Comparison of ENCODE assay signal across 2 cellular contexts in the genomic region with DNA sequence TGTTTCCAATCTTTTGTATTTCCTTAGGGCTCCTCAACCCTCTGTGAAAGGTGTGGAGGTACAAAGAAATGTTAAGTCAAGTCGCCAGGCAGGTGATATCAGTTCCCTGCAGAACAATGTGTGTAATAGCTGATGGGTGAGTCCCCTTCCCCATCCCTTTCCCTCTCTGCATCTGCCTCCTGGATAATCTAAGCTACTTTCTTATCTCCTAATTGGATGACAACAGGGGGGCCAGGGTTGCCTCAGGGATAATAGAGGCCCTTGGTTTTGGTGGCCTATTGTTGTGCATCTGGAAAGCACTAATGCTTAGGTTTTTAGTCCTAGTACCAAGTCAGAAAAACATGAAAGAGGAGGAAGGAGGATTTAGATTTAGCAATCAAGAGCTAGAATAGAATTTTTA.
TF ChIP-seq lines count a peak whose summit lies in the region.

No MANE protein-coding gene starts in this region.

TF ChIP-seq in SK-N-SH, 30 proteins besides CTCF, POLR2A, EP300 and RAD21 (continued from another document):
- TF ChIP-seq CHD2 (IDR thresholded peaks at IDR 0.05; ENCODE audit: low read length, partially characterized antibody) (no peak), EZH2phosphoT487 (IDR thresholded peaks at IDR 0.05; ENCODE audit: borderline replicate concordance, low read depth) (no peak), FOXJ3 (CRISPR knock-in tag; IDR thresholded peaks at IDR 0.05) (no peak), MXI1 (IDR thresholded peaks at IDR 0.05; ENCODE audit: low read depth, low read length) (no peak), RCOR1 (IDR thresholded peaks at IDR 0.05; ENCODE audit: low read length) (no peak), GATA2 (CRISPR knock-in tag; IDR thresholded peaks at IDR 0.05) (no peak), POLR2AphosphoS5 (IDR thresholded peaks at IDR 0.05; ENCODE audit: low read depth, low read length) (no peak), YY1 (IDR thresholded peaks at IDR 0.05; ENCODE audit: low read depth) (no peak), ELF1 (IDR thresholded peaks at IDR 0.05) (no peak), MEF2A (IDR thresholded peaks at IDR 0.05; ENCODE audit: borderline replicate concordance, low read depth) (no peak), FOXM1 (IDR thresholded peaks at IDR 0.05; ENCODE audit: low read depth) (no peak)
- TF ChIP-seq, protein P1, sequence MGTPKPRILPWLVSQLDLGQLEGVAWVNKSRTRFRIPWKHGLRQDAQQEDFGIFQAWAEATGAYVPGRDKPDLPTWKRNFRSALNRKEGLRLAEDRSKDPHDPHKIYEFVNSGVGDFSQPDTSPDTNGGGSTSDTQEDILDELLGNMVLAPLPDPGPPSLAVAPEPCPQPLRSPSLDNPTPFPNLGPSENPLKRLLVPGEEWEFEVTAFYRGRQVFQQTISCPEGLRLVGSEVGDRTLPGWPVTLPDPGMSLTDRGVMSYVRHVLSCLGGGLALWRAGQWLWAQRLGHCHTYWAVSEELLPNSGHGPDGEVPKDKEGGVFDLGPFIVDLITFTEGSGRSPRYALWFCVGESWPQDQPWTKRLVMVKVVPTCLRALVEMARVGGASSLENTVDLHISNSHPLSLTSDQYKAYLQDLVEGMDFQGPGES (IDR thresholded peaks at IDR 0.05; ENCODE audit: low read depth, low read length), result no peak
- TF ChIP-seq, protein P2, sequence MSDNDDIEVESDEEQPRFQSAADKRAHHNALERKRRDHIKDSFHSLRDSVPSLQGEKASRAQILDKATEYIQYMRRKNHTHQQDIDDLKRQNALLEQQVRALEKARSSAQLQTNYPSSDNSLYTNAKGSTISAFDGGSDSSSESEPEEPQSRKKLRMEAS (IDR thresholded peaks at IDR 0.05; ENCODE audit: low read depth), result no peak
TF ChIP-seq in SK-N-SH: peak in this region for 0.

TF ChIP-seq in GM23338, 12 proteins besides CTCF, POLR2A, EP300 and RAD21 (continued from another document):
- TF ChIP-seq, protein P3, sequence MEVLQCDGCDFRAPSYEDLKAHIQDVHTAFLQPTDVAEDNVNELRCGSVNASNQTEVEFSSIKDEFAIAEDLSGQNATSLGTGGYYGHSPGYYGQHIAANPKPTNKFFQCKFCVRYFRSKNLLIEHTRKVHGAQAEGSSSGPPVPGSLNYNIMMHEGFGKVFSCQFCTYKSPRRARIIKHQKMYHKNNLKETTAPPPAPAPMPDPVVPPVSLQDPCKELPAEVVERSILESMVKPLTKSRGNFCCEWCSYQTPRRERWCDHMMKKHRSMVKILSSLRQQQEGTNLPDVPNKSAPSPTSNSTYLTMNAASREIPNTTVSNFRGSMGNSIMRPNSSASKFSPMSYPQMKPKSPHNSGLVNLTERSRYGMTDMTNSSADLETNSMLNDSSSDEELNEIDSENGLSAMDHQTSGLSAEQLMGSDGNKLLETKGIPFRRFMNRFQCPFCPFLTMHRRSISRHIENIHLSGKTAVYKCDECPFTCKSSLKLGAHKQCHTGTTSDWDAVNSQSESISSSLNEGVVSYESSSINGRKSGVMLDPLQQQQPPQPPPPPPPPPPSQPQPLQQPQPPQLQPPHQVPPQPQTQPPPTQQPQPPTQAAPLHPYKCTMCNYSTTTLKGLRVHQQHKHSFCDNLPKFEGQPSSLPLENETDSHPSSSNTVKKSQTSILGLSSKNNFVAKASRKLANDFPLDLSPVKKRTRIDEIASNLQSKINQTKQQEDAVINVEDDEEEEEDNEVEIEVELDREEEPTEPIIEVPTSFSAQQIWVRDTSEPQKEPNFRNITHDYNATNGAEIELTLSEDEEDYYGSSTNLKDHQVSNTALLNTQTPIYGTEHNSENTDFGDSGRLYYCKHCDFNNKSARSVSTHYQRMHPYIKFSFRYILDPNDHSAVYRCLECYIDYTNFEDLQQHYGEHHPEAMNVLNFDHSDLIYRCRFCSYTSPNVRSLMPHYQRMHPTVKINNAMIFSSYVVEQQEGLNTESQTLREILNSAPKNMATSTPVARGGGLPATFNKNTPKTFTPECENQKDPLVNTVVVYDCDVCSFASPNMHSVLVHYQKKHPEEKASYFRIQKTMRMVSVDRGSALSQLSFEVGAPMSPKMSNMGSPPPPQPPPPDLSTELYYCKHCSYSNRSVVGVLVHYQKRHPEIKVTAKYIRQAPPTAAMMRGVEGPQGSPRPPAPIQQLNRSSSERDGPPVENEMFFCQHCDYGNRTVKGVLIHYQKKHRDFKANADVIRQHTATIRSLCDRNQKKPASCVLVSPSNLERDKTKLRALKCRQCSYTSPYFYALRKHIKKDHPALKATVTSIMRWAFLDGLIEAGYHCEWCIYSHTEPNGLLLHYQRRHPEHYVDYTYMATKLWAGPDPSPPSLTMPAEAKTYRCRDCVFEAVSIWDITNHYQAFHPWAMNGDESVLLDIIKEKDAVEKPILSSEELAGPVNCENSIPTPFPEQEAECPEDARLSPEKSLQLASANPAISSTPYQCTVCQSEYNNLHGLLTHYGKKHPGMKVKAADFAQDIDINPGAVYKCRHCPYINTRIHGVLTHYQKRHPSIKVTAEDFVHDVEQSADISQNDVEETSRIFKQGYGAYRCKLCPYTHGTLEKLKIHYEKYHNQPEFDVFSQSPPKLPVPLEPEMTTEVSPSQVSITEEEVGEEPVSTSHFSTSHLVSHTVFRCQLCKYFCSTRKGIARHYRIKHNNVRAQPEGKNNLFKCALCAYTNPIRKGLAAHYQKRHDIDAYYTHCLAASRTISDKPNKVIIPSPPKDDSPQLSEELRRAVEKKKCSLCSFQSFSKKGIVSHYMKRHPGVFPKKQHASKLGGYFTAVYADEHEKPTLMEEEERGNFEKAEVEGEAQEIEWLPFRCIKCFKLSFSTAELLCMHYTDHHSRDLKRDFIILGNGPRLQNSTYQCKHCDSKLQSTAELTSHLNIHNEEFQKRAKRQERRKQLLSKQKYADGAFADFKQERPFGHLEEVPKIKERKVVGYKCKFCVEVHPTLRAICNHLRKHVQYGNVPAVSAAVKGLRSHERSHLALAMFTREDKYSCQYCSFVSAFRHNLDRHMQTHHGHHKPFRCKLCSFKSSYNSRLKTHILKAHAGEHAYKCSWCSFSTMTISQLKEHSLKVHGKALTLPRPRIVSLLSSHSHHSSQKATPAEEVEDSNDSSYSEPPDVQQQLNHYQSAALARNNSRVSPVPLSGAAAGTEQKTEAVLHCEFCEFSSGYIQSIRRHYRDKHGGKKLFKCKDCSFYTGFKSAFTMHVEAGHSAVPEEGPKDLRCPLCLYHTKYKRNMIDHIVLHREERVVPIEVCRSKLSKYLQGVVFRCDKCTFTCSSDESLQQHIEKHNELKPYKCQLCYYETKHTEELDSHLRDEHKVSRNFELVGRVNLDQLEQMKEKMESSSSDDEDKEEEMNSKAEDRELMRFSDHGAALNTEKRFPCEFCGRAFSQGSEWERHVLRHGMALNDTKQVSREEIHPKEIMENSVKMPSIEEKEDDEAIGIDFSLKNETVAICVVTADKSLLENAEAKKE (CRISPR knock-in tag; IDR thresholded peaks at IDR 0.05), result no peak
- TF ChIP-seq, protein P4, sequence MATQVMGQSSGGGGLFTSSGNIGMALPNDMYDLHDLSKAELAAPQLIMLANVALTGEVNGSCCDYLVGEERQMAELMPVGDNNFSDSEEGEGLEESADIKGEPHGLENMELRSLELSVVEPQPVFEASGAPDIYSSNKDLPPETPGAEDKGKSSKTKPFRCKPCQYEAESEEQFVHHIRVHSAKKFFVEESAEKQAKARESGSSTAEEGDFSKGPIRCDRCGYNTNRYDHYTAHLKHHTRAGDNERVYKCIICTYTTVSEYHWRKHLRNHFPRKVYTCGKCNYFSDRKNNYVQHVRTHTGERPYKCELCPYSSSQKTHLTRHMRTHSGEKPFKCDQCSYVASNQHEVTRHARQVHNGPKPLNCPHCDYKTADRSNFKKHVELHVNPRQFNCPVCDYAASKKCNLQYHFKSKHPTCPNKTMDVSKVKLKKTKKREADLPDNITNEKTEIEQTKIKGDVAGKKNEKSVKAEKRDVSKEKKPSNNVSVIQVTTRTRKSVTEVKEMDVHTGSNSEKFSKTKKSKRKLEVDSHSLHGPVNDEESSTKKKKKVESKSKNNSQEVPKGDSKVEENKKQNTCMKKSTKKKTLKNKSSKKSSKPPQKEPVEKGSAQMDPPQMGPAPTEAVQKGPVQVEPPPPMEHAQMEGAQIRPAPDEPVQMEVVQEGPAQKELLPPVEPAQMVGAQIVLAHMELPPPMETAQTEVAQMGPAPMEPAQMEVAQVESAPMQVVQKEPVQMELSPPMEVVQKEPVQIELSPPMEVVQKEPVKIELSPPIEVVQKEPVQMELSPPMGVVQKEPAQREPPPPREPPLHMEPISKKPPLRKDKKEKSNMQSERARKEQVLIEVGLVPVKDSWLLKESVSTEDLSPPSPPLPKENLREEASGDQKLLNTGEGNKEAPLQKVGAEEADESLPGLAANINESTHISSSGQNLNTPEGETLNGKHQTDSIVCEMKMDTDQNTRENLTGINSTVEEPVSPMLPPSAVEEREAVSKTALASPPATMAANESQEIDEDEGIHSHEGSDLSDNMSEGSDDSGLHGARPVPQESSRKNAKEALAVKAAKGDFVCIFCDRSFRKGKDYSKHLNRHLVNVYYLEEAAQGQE (IDR thresholded peaks at IDR 0.05; ENCODE audit: unreplicated experiment), result no peak
- TF ChIP-seq EZH2phosphoT487 (IDR thresholded peaks at IDR 0.05; ENCODE audit: unreplicated experiment) (no peak), NANOG (IDR thresholded peaks at IDR 0.05; ENCODE audit: borderline replicate concordance) (no peak), JUNB (IDR thresholded peaks at IDR 0.05; ENCODE audit: unreplicated experiment) (no peak), ZNF331 (CRISPR knock-in tag; IDR thresholded peaks at IDR 0.05; ENCODE audit: low read depth) (no peak), STAT1 (IDR thresholded peaks at IDR 0.05; ENCODE audit: unreplicated experiment) (no peak), CREB1 (CRISPR knock-in tag; IDR thresholded peaks at IDR 0.05; ENCODE audit: low read depth) (no peak)
- TF ChIP-seq, protein P5, sequence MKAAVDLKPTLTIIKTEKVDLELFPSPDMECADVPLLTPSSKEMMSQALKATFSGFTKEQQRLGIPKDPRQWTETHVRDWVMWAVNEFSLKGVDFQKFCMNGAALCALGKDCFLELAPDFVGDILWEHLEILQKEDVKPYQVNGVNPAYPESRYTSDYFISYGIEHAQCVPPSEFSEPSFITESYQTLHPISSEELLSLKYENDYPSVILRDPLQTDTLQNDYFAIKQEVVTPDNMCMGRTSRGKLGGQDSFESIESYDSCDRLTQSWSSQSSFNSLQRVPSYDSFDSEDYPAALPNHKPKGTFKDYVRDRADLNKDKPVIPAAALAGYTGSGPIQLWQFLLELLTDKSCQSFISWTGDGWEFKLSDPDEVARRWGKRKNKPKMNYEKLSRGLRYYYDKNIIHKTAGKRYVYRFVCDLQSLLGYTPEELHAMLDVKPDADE (IDR thresholded peaks at IDR 0.05), result no peak
TF ChIP-seq in GM23338: peak in this region for 0.
